1 cellular context compared by ENCODE assay signal in genomic region chr4:1784789-1785591, GRCh38.
TF ChIP-seq lines count a peak whose summit lies in the region.

No MANE protein-coding gene starts in this region.

TF ChIP-seq in K562, 482 proteins besides CTCF, POLR2A, EP300 and RAD21 (continued from another document and continues in another):
- no peak for TF ChIP-seq ZNF707 (CRISPR knock-in tag; conservative IDR thresholded peaks at IDR 0.05)
- no peak for TF ChIP-seq ZNF224 (CRISPR knock-in tag; IDR thresholded peaks at IDR 0.05)
- no peak for TF ChIP-seq BRD9 (IDR thresholded peaks at IDR 0.05; ENCODE audit: low read depth, partially characterized antibody)
- TF ChIP-seq NFXL1 (CRISPR knock-in tag; IDR thresholded peaks at IDR 0.05): no peak
- no peak for TF ChIP-seq BRCA1 (IDR thresholded peaks at IDR 0.05)
- no peak for TF ChIP-seq BRCA1 (CRISPR knock-in tag; IDR thresholded peaks at IDR 0.05)
- no peak for TF ChIP-seq SP1 (CRISPR knock-in tag; IDR thresholded peaks at IDR 0.05)
- no peak for TF ChIP-seq XRCC3 (IDR thresholded peaks at IDR 0.05)
- TF ChIP-seq PHF21A (IDR thresholded peaks at IDR 0.05; ENCODE audit: borderline replicate concordance, low read depth): no peak
- no peak for TF ChIP-seq ZNF318 (IDR thresholded peaks at IDR 0.05; ENCODE audit: borderline replicate concordance in 1 of 2, low read depth in 1 of 2)
- no peak for TF ChIP-seq MEF2A (IDR thresholded peaks at IDR 0.05; ENCODE audit: control insufficient read depth, low read depth, low read length)
- TF ChIP-seq HNRNPLL (IDR thresholded peaks at IDR 0.05; ENCODE audit: low read depth, low read length, poor library complexity, severe bottlenecking): no peak
- TF ChIP-seq ZFP91 (CRISPR knock-in tag; IDR thresholded peaks at IDR 0.05): no peak
- TF ChIP-seq HES1 (IDR thresholded peaks at IDR 0.05; ENCODE audit: low read depth): no peak
- TF ChIP-seq POLR2H (tag; IDR thresholded peaks at IDR 0.05; ENCODE audit: low read depth): no peak
- no peak for TF ChIP-seq SMAD2 (IDR thresholded peaks at IDR 0.05; ENCODE audit: low read depth, low read length)
- TF ChIP-seq POLR2G (IDR thresholded peaks at IDR 0.05; ENCODE audit: low read depth, low read length): no peak
- no peak for TF ChIP-seq CBX2 (IDR thresholded peaks at IDR 0.05; ENCODE audit: insufficient read depth, low read length, poor library complexity, severe bottlenecking)
- TF ChIP-seq TGIF2 (CRISPR knock-in tag; IDR thresholded peaks at IDR 0.05): no peak
- TF ChIP-seq KLF10 (CRISPR knock-in tag; IDR thresholded peaks at IDR 0.05): no peak
- no peak for TF ChIP-seq RBM14 (IDR thresholded peaks at IDR 0.05; ENCODE audit: borderline replicate concordance, insufficient read depth, low read depth, low read length)
- TF ChIP-seq FOXJ3 (CRISPR knock-in tag; IDR thresholded peaks at IDR 0.05): no peak
- no peak for TF ChIP-seq ZBTB34 (CRISPR knock-in tag; IDR thresholded peaks at IDR 0.05)
- no peak for TF ChIP-seq GTF2E2 (tag; IDR thresholded peaks at IDR 0.05)
- peak; percentile 97 for TF ChIP-seq ARID1B (IDR thresholded peaks at IDR 0.05)
- TF ChIP-seq ZNF780A (CRISPR knock-in tag; IDR thresholded peaks at IDR 0.05): no peak
- no peak for TF ChIP-seq CREB1 (IDR thresholded peaks at IDR 0.05)
- TF ChIP-seq CREB1 (CRISPR knock-in tag; IDR thresholded peaks at IDR 0.05): no peak
- no peak for TF ChIP-seq MAFK (IDR thresholded peaks at IDR 0.05; ENCODE audit: low read length)
- TF ChIP-seq BRF2 (IDR thresholded peaks at IDR 0.05; ENCODE audit: borderline replicate concordance, insufficient read depth, insufficient read length): no peak
- peak; percentile 70 for TF ChIP-seq RBFOX2 (IDR thresholded peaks at IDR 0.05; ENCODE audit: low read depth, low read length)
- no peak for TF ChIP-seq NFE2 (IDR thresholded peaks at IDR 0.05; ENCODE audit: low read depth)
- TF ChIP-seq EGR1 (conservative IDR thresholded peaks at IDR 0.05): peak; percentile 60
- TF ChIP-seq DIDO1 (tag; IDR thresholded peaks at IDR 0.05; ENCODE audit: low read depth): no peak
- TF ChIP-seq TEAD1 (CRISPR knock-in tag; IDR thresholded peaks at IDR 0.05): peak in 1 of 2 experiments; percentile 38; a peak in 1 of 4 replicates
- no peak for TF ChIP-seq BHLHE40 (IDR thresholded peaks at IDR 0.05; ENCODE audit: low read length)
- TF ChIP-seq ZNF311 (CRISPR knock-in tag; IDR thresholded peaks at IDR 0.05): peak; percentile 33; the same call in 1 of the 2 replicates
- TF ChIP-seq CLOCK (CRISPR knock-in tag; IDR thresholded peaks at IDR 0.05; ENCODE audit: borderline replicate concordance): no peak
- no peak for TF ChIP-seq ILF3 (IDR thresholded peaks at IDR 0.05; ENCODE audit: borderline replicate concordance)
- TF ChIP-seq ZNF696 (CRISPR knock-in tag; conservative IDR thresholded peaks at IDR 0.05): no peak
- TF ChIP-seq CREM (IDR thresholded peaks at IDR 0.05; ENCODE audit: low read depth): peak; percentile 52
- peak; percentile 90 for TF ChIP-seq RNF2 (IDR thresholded peaks at IDR 0.05)
- no peak for TF ChIP-seq FOXJ2 (tag; IDR thresholded peaks at IDR 0.05)
- peak; percentile 88 for TF ChIP-seq MYNN (IDR thresholded peaks at IDR 0.05)
- no peak for TF ChIP-seq MYNN (CRISPR knock-in tag; IDR thresholded peaks at IDR 0.05)
- TF ChIP-seq ZSCAN32 (CRISPR knock-in tag; IDR thresholded peaks at IDR 0.05): no peak
- no peak for TF ChIP-seq RNF219 (CRISPR knock-in tag; IDR thresholded peaks at IDR 0.05)
- no peak for TF ChIP-seq FOS (IDR thresholded peaks at IDR 0.05; ENCODE audit: extremely low read depth, insufficient read length)
- no peak for TF ChIP-seq BRF1 (IDR thresholded peaks at IDR 0.05; ENCODE audit: borderline replicate concordance, extremely low read depth, insufficient read length)
- TF ChIP-seq ZNF511 (CRISPR knock-in tag; IDR thresholded peaks at IDR 0.05): no peak; the same call in none of the 2 replicates
